ENCODE assay signal across 15 cellular contexts in the genomic region with DNA sequence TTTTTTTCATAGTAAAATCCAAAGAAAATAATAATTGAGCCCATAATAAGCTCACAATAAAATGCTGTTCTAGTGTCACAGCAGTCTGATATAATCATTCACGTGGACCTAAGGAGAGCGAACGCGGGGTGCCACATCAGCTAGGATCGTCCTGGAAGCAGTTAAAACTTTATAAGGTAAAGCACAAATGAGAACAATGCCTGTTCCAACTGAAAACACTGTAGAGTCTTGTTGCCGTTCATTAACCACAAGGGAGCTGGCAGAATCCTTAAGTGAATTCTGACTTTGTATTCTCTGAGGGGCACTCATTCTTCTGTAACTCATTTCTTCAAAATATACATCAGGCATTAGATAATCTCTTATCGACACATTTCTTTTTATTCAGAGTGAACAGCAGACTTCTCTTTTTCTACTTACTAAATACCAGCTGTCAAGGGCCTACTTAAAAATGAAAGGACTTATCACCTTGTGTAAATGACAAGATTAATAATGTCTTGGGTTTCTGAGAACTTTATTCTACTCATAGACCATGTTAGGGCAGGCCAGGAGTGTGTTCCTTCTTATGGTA.
"Had no signal": no experiment of that assay in that cellular context is flagged by ENCODE, and none has a peak within 500 bp of the region (broad histone marks: within the 10 kb centered on the region; RNA-seq: fewer than 3 reads in every experiment).

No MANE protein-coding gene starts in this region.

- H3K9me3 ChIP-seq: spleen, suprapubic skin had no signal

- ATAC-seq: activated CD4-positive, alpha-beta T cell treated with anti-CD3 and anti-CD28 coated beads for 36 hours; activated CD8-positive, alpha-beta T cell treated with anti-CD3 and anti-CD28 coated beads, Interleukin-2, amount 10 ng/mL, durations not matched to agents 7 days and 5 days; naive thymus-derived CD8-positive, alpha-beta T cell; sciatic nerve; stimulated activated naive B cell treated with anti-CD40 and anti-IgM and Interleukin-4, amounts not matched to agents 10 μg/mL and 1 μg/mL and 100 μg/mL, for 72 hours had no signal

- H3K36me3 ChIP-seq: cardiac muscle cell, spleen, suprapubic skin, WERI-Rb-1 had no signal

- H3K4me1 ChIP-seq: suprapubic skin had no signal

- H3K4me3 ChIP-seq: cardiac muscle cell, spleen, suprapubic skin had no signal

- H3K27ac ChIP-seq: cardiac muscle cell, spleen, suprapubic skin, WERI-Rb-1 had no signal

- DNase-seq: activated CD4-positive, alpha-beta T cell treated with anti-CD3 and anti-CD28 coated beads for 36 hours; activated CD8-positive, alpha-beta memory T cell treated with anti-CD3 and anti-CD28 coated beads, Interleukin-2, amount 50 U/mL, for 48 hours; activated CD8-positive, alpha-beta T cell treated with anti-CD3 and anti-CD28 coated beads, Interleukin-2, amount 10 ng/mL, durations not matched to agents 7 days and 5 days; activated naive CD4-positive, alpha-beta T cell; foreskin melanocyte; hypothalamus; naive thymus-derived CD8-positive, alpha-beta T cell; spleen; stimulated activated CD4-positive, alpha-beta T cell treated with anti-CD3 and anti-CD28 coated beads, Interleukin-1b, Interleukin-23, amount 100 ng/mL, for 48 hours; stimulated activated naive B cell treated with anti-CD40 and anti-IgM and Interleukin-4, amounts not matched to agents 10 μg/mL and 1 μg/mL and 100 μg/mL, for 72 hours; T-helper 9 cell; WERI-Rb-1 had no signal
